8 cellular contexts compared by ENCODE assay signal in genomic region chr20:2172305-2173175, GRCh38.
A peak's percentile ranks its signal among the peaks of the same experiment; 100 is the strongest.
DNase-seq lines count a peak whose midpoint lies in the region; ATAC-seq and TF ChIP-seq lines count a peak whose summit lies in the region.

No MANE protein-coding gene starts in this region.

- H3K4me3 ChIP-seq in AG10803 (ENCODE audit: low read length) (peak overlapping the region; percentile 24; the same call in 1 of the 2 replicates), GM23248 (peak overlapping the region; percentile 50; the same call in 1 of the 2 replicates)

- peaks cover 3% of the 10 kb centered on the region for H3K4me1 Mint-ChIP-seq in activated CD4-positive, alpha-beta memory T cell treated with anti-CD3 and anti-CD28 coated beads for 36 hours (ENCODE audit: low read depth)
- peaks cover 4% of the 10 kb centered on the region for H3K4me1 Mint-ChIP-seq in memory B cell

- H3K4me3 Mint-ChIP-seq in activated CD4-positive, alpha-beta memory T cell treated with anti-CD3 and anti-CD28 coated beads for 36 hours = no peak overlapping the region
- H3K4me3 Mint-ChIP-seq in memory B cell = no peak overlapping the region

- CTCF ChIA-PET in activated CD4-positive, alpha-beta memory T cell treated with anti-CD3 and anti-CD28 coated beads for 36 hours (lab: Charles Lee) = interaction anchor here (0.6 to 4.9 kb wide), 34 partner anchors 10 to 408 kb away, joined by 3 to 101 read pairs (median 6); no protein-coding TSS in a partner anchor

- H3K4me1 ChIP-seq in GM23248 (ENCODE audit: insufficient read depth) = no peaks in the 10 kb centered on the region

- H4K20me1 ChIP-seq in GM23248 (ENCODE audit: insufficient read depth) = no peaks in the 10 kb centered on the region

- H3K27ac Mint-ChIP-seq in activated CD4-positive, alpha-beta memory T cell treated with anti-CD3 and anti-CD28 coated beads for 36 hours = no peak overlapping the region
- no peak overlapping the region for H3K27ac Mint-ChIP-seq in memory B cell

- no peaks in the 10 kb centered on the region for H3K9me2 ChIP-seq in GM23248 (ENCODE audit: insufficient read depth)

- peak overlapping the region; percentile 84 for H3K4me2 ChIP-seq in GM23248 (ENCODE audit: unreplicated experiment)

- no peak overlapping the region for H3K9ac ChIP-seq in GM23248

- H3K27me3 Mint-ChIP-seq in activated CD4-positive, alpha-beta memory T cell treated with anti-CD3 and anti-CD28 coated beads for 36 hours = peaks cover 9% of the 10 kb centered on the region
- H3K27me3 Mint-ChIP-seq in memory B cell = peaks cover 23% of the 10 kb centered on the region

- H3K79me2 ChIP-seq in GM23248 (ENCODE audit: insufficient read depth) = no peaks in the 10 kb centered on the region

- no peak overlapping the region for H3K27ac ChIP-seq in GM23248

- POLR2A ChIA-PET in activated CD4-positive, alpha-beta memory T cell treated with anti-CD3 and anti-CD28 coated beads for 36 hours (lab: Charles Lee) = no interaction called here

- in situ Hi-C loops in GM23248 (cut with MboI) = loop anchor here (10.0 kb wide), 1 partner anchor 198 kb away; no protein-coding TSS in a partner anchor

- TF ChIP-seq CTCF in AG10803 (conservative IDR thresholded peaks at IDR 0.05; ENCODE audit: low read length) = peak; percentile 95

- H3F3A ChIP-seq in GM23248 (ENCODE audit: insufficient read depth) = no peaks in the 10 kb centered on the region

- 8 to 11% methylated on average over 16 to 17 of the region's 17 CpGs for WGBS in GM23248 (ENCODE audit: low coverage in 1 of 2, low lambda C conversion rate in 2 of 2, missing lambda C conversion rate in 2 of 2), 2 experiments

- intact Hi-C loops in activated CD4-positive, alpha-beta memory T cell treated with anti-CD3 and anti-CD28 coated beads for 36 hours (cut with micrococcal nuclease) = loop anchor here (1.0 kb wide), 2 partner anchors 166 to 207 kb away; no protein-coding TSS in a partner anchor

- H3K27me3 ChIP-seq in GM23248 (replicated peaks; ENCODE audit: insufficient read depth) = peaks cover 22% of the 10 kb centered on the region

- H3K36me3 ChIP-seq in GM23248 (ENCODE audit: low read depth) = no peaks in the 10 kb centered on the region

- H3K36me3 Mint-ChIP-seq in activated CD4-positive, alpha-beta memory T cell treated with anti-CD3 and anti-CD28 coated beads for 36 hours = no peaks in the 10 kb centered on the region
- H3K36me3 Mint-ChIP-seq in memory B cell = no peaks in the 10 kb centered on the region

- no peak overlapping the region for H2AFZ ChIP-seq in GM23248

- ATAC-seq in memory B cell (ENCODE audit: low read depth) (peak; percentile 54), GM18868 (IDR thresholded peaks at IDR 0.05; ENCODE audit: unreplicated experiment) (no peak)

- no peaks in the 10 kb centered on the region for H3K9me3 Mint-ChIP-seq in activated CD4-positive, alpha-beta memory T cell treated with anti-CD3 and anti-CD28 coated beads for 36 hours
- no peaks in the 10 kb centered on the region for H3K9me3 Mint-ChIP-seq in memory B cell

- DNase-seq in AG10803 (ENCODE audit: low read depth) (peak; percentile 49), GM23248 (peak; percentile 79), NCI-H526 (lab: John Stamatoyannopoulos, UW) (peak; percentile 55 to 86), ecto neural progenitor cell (ENCODE audit: low spot score) (peak; percentile 86), memory B cell (ENCODE audit: low spot score in 2 of 2) (peak; percentile 69 to 74)
- DNase-seq in activated CD4-positive, alpha-beta memory T cell treated with anti-CD3 and anti-CD28 coated beads for 36 hours = peak; percentile 79
- peak; percentile 35 for DNase-seq in stimulated activated CD8-positive, alpha-beta memory T cell treated with anti-CD3 and anti-CD28 coated beads, Interleukin-15, amount 100 ng/mL, for 24 hours (ENCODE audit: low read depth)

- no peaks in the 10 kb centered on the region for H3K9me3 ChIP-seq in GM23248 (ENCODE audit: low read depth)

Comparison
In these comparisons a context has a peak if more than half of its experiments do, and no peak if none do; other contexts are left out.
1. DNase-seq: peak in every context shown above with its lines; median percentile 86 in ecto neural progenitor cell; 79 in GM23248; 79 in activated CD4-positive, alpha-beta memory T cell treated with anti-CD3 and anti-CD28 coated beads for 36 hours; 72 in memory B cell; 70 in NCI-H526; 49 in AG10803; 35 in stimulated activated CD8-positive, alpha-beta memory T cell treated with anti-CD3 and anti-CD28 coated beads, Interleukin-15, amount 100 ng/mL, for 24 hours.